8 cellular contexts compared by ENCODE assay signal in genomic region chr19:55062735-55063491, GRCh38. TPM values are rescaled to one million over a fixed set of nuclear protein-coding genes. Genes with fewer than 3 reads are reported as not detected.
DNase-seq lines count a peak whose midpoint lies in the region; ATAC-seq, FAIRE-seq and TF ChIP-seq lines count a peak whose summit lies in the region.

RDH13 (minus strand) TSS chr19:55063148; CDS start chr19:55063032, 116 bp downstream.

- TF ChIP-seq POLR2A in HepG2 (IDR thresholded peaks at IDR 0.05; ENCODE audit: insufficient read depth in 1 of 2, low read depth in 2 of 2, low read length in 2 of 2), result peak; percentile 46 to 84; a peak in 3 of 4 replicates

- peak; percentile 70 for FAIRE-seq in HepG2 (lab: Jason Lieb, UNC)

- H4K20me1 ChIP-seq in HepG2 (ENCODE audit: insufficient read depth, low read length), result no peaks in the 10 kb centered on the region

- POLR2A ChIA-PET in BJ (lab: Charles Lee) (no interaction called here), HepG2 (lab: Yijun Ruan, JAX) (interaction anchor here (0.7 to 1.5 kb wide), 4 partner anchors 10 to 55 kb away, joined by 3 to 6 read pairs (median 4); partner anchors contain the start of gene PPP1R12C)

- H3K27ac Mint-ChIP-seq in dendritic cell treated with granulocyte-macrophage colony-stimulating factor and Interleukin-4, amounts not matched to agents 40 ng/mL and 50 ng/mL, for 4 days, result peak within 1 kb of the TSS; percentile 70

- H3K4me3 Mint-ChIP-seq in dendritic cell treated with granulocyte-macrophage colony-stimulating factor and Interleukin-4, amounts not matched to agents 40 ng/mL and 50 ng/mL, for 4 days, result peak within 1 kb of the TSS; percentile 80

- H3K79me2 ChIP-seq in HepG2 (ENCODE audit: insufficient read depth, low read length), result peaks cover 4% of the 10 kb centered on the region

- no peak for TF ChIP-seq RAD21 in HepG2 (CRISPR knock-in tag; IDR thresholded peaks at IDR 0.05)

- TF ChIP-seq EP300 in HepG2 (IDR thresholded peaks at IDR 0.05; ENCODE audit: low read depth in 2 of 2, low read length in 2 of 2) (no peak), HepG2 (CRISPR knock-in tag; IDR thresholded peaks at IDR 0.05; ENCODE audit: borderline replicate concordance) (no peak)

- H3K36me3 ChIP-seq in BJ (ENCODE audit: control insufficient read depth, insufficient read depth, low read length), result 0 out of 2 replicates have a peak, but pooled peaks cover 1% of the 10 kb centered on the region
- peaks cover 0 to 10% of the 10 kb centered on the region in 2 experiments; a peak in 3 of 5 replicates for H3K36me3 ChIP-seq in HepG2 (replicated peaks in 1 of 2; ENCODE audit: control insufficient read depth in 1 of 2, insufficient read depth in 2 of 2, low read length in 2 of 2)

- H3K4me1 ChIP-seq in HepG2 (ENCODE audit: insufficient read depth, low read length), result peaks cover 10% of the 10 kb centered on the region

- DNase-seq in BJ (ENCODE audit: low read depth) (peak; percentile 62), NCI-H774 (lab: John Stamatoyannopoulos, UW) (peak; percentile 91), HepG2 (ENCODE audit: low spot score) (peak; percentile 89)
- peak; percentile 99 for DNase-seq in activated CD4-positive, alpha-beta T cell treated with anti-CD3 and anti-CD28 coated beads, Interleukin-2, amount 50 U/mL, for 1 hour
- DNase-seq in stimulated activated CD4-positive, alpha-beta T cell treated with anti-CD3 and anti-CD28 coated beads, Interleukin-2, amount 100 ng/mL, for 4 hours (ENCODE audit: low read depth), result peak; percentile 98

- intact Hi-C loops in dendritic cell treated with granulocyte-macrophage colony-stimulating factor and Interleukin-4, amounts not matched to agents 40 ng/mL and 50 ng/mL, for 4 days (cut with micrococcal nuclease), result loop anchor here (2.0 kb wide), 1 partner anchor 18 kb away; no protein-coding TSS in a partner anchor
- intact Hi-C loops in HepG2 (cut with micrococcal nuclease; ENCODE audit: unreplicated experiment), result no loop called here

- no peaks in the 10 kb centered on the region for H3K9me3 Mint-ChIP-seq in dendritic cell treated with granulocyte-macrophage colony-stimulating factor and Interleukin-4, amounts not matched to agents 40 ng/mL and 50 ng/mL, for 4 days

- in situ Hi-C loops in HepG2 (cut with HindIII; ENCODE audit: extremely low pct_ligation_motif_present, low pct_unique_long_range_greater_than_20kb), result no loop called here

- H3K4me1 Mint-ChIP-seq in dendritic cell treated with granulocyte-macrophage colony-stimulating factor and Interleukin-4, amounts not matched to agents 40 ng/mL and 50 ng/mL, for 4 days (ENCODE audit: low read depth), result peaks cover 23% of the 10 kb centered on the region

- H3K4me2 ChIP-seq in HepG2 (ENCODE audit: low read depth, low read length), result peak within 1 kb of the TSS; percentile 81

- H3K9me3 ChIP-seq in HepG2 (ENCODE audit: low read length), result no peaks in the 10 kb centered on the region

- H3K4me3 ChIP-seq in BJ (ENCODE audit: low read depth, low read length), result peak within 1 kb of the TSS; percentile 86
- peak within 1 kb of the TSS; percentile 72 to 91 (median 80) for H3K4me3 ChIP-seq in HepG2 (replicated peaks in 1 of 3; ENCODE audit: insufficient read depth in 1 of 3, low read depth in 2 of 3, low read length in 3 of 3)

- peak within 1 kb of the TSS; percentile 85 for H3K9ac ChIP-seq in HepG2 (ENCODE audit: insufficient read depth, low read depth, low read length)

- TF ChIP-seq CTCF in BJ (IDR thresholded peaks at IDR 0.05; ENCODE audit: insufficient read depth, low read depth, low read length), result no peak
- TF ChIP-seq CTCF in HepG2 (CRISPR knock-in tag; IDR thresholded peaks at IDR 0.05), result no peak

- no peak within 1 kb of the TSS for H2AFZ ChIP-seq in HepG2 (ENCODE audit: low read length)

- CTCF ChIA-PET in BJ (lab: Yijun Ruan, JAX) (interaction anchor here (0.6 kb wide), 1 partner anchor 97 kb away, joined by 3 read pairs; no protein-coding TSS in a partner anchor), HepG2 (lab: Yijun Ruan, JAX; ENCODE audit: low intra/inter-chr PET ratio, low total read pairs) (no interaction called here)

- H3K27me3 Mint-ChIP-seq in dendritic cell treated with granulocyte-macrophage colony-stimulating factor and Interleukin-4, amounts not matched to agents 40 ng/mL and 50 ng/mL, for 4 days, result peaks cover 33% of the 10 kb centered on the region

- peak within 1 kb of the TSS; percentile 80 for H3K27ac ChIP-seq in HepG2 (ENCODE audit: extremely low read length, insufficient read depth, low read length)

- H3K27me3 ChIP-seq in BJ (ENCODE audit: control insufficient read depth, insufficient read depth, low read length) (peaks cover 5% of the 10 kb centered on the region; the same call in 1 of the 2 replicates), HepG2 (ENCODE audit: control insufficient read depth in 1 of 2, insufficient read depth in 2 of 2, low read length in 2 of 2) (peaks cover 2 to 16% of the 10 kb centered on the region in 2 experiments; a peak in 4 of 5 replicates)

- no TSS peak for BruUV-seq in HepG2 (replicated peaks; lab: Mats Ljungman, UMichigan)

- H3K36me3 Mint-ChIP-seq in dendritic cell treated with granulocyte-macrophage colony-stimulating factor and Interleukin-4, amounts not matched to agents 40 ng/mL and 50 ng/mL, for 4 days (ENCODE audit: low read depth), result peaks cover 36% of the 10 kb centered on the region

- 3% methylated on average over 17 of the region's 70 CpGs for WGBS in HepG2 (ENCODE audit: low lambda C conversion rate)

- ATAC-seq in GM19351 (IDR thresholded peaks at IDR 0.05; ENCODE audit: unreplicated experiment), result peak; percentile 91
- ATAC-seq in HG03558 (IDR thresholded peaks at IDR 0.05; ENCODE audit: extremely low read depth, unreplicated experiment), result peak; percentile 45
- peak; percentile 98 for ATAC-seq in HepG2

TF ChIP-seq in HepG2, 621 proteins besides CTCF, POLR2A, EP300 and RAD21 (continues in another document):
- TF ChIP-seq KLF13 (CRISPR knock-in tag; IDR thresholded peaks at IDR 0.05), result no peak
- TF ChIP-seq PHF5A (CRISPR knock-in tag; IDR thresholded peaks at IDR 0.05; ENCODE audit: low read depth, unreplicated experiment), result no peak
- TF ChIP-seq CBFB (CRISPR knock-in tag; IDR thresholded peaks at IDR 0.05), result no peak
- no peak for TF ChIP-seq SIN3B (IDR thresholded peaks at IDR 0.05; ENCODE audit: low read length)
- TF ChIP-seq, protein P1, sequence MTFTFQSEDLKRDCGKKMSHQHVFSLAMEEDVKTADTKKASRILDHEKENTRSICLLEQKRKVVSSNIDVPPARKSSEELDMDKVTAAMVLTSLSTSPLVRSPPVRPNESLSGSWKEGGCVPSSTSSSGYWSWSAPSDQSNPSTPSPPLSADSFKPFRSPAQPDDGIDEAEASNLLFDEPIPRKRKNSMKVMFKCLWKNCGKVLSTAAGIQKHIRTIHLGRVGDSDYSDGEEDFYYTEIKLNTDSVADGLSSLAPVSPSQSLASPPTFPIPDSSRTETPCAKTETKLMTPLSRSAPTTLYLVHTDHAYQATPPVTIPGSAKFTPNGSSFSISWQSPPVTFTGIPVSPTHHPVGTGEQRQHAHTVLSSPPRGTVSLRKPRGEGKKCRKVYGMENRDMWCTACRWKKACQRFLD (CRISPR knock-in tag; IDR thresholded peaks at IDR 0.05; ENCODE audit: borderline replicate concordance), result no peak

RNA-seq across cellular contexts. Expression of gene RDH13, which starts in this region (rescaled TPM):
- 5.2 and 6.1 TPM in 2 replicates for polyA plus RNA-seq in BJ (2011; rRNA removed)
- 5.2 and 7.3 TPM in 2 replicates for polyA minus RNA-seq in BJ (2011; rRNA and poly(A)+ RNA removed)
- total RNA-seq in HepG2 (2016; rRNA removed; fragmentation: Illumina TruSeq; extraction: Trizol), result 19.1 and 21.5 TPM in 2 replicates
- 7.5 and 7.8 TPM in 2 replicates for total RNA-seq in HepG2 (2016; cell fraction: cytosol; rRNA removed; fragmentation: Illumina TruSeq; extraction: Trizol; ENCODE audit: low read depth)
- 15.8 and 21.1 TPM in 2 replicates for total RNA-seq in HepG2 (2016; cell fraction: insoluble cytoplasmic fraction; rRNA removed; fragmentation: Illumina TruSeq; extraction: Trizol)
- 11.8 and 12.8 TPM in 2 replicates for total RNA-seq in HepG2 (2016; cell fraction: membrane; rRNA removed; fragmentation: Illumina TruSeq; extraction: Trizol)
- total RNA-seq in HepG2 (2016; cell fraction: nucleus; rRNA removed; fragmentation: Illumina TruSeq; extraction: Trizol), result 17.4 and 22.3 TPM in 2 replicates
- 13.4 and 16.6 TPM in 2 replicates for polyA plus RNA-seq in HepG2 (2011; rRNA removed)
- 9.7 and 11.4 TPM in 2 replicates for polyA plus RNA-seq in HepG2 (2011; cell fraction: cytosol; rRNA removed)
- 30.1 and 32.4 TPM in 2 replicates for polyA plus RNA-seq in HepG2 (2011; cell fraction: nucleus; rRNA removed)
- 11.5 and 13.1 TPM in 2 replicates for polyA plus RNA-seq in HepG2 (2012)
- 4.2 and 4.4 TPM in 2 replicates for polyA plus RNA-seq in HepG2 (2016; cell fraction: cytosol; fragmentation: Illumina TruSeq; extraction: Trizol; ENCODE audit: low read depth)
- 14.5 and 16.2 TPM in 2 replicates for polyA plus RNA-seq in HepG2 (2016; cell fraction: insoluble cytoplasmic fraction; fragmentation: Illumina TruSeq; extraction: Trizol; ENCODE audit: low read depth)
- 5.8 and 6.5 TPM in 2 replicates for polyA plus RNA-seq in HepG2 (2016; cell fraction: membrane; fragmentation: Illumina TruSeq; extraction: Trizol; ENCODE audit: low read depth)
- 30.4 and 34.3 TPM in 2 replicates for polyA plus RNA-seq in HepG2 (2016; cell fraction: nucleus; fragmentation: Illumina TruSeq; extraction: Trizol; ENCODE audit: insufficient read depth, low read depth)
- 35.2 and 54.3 TPM in 2 replicates for polyA minus RNA-seq in HepG2 (2011; rRNA and poly(A)+ RNA removed; ENCODE audit: low replicate concordance)
- 8.1 and 16.8 TPM in 2 replicates for polyA minus RNA-seq in HepG2 (2011; cell fraction: cytosol; rRNA and poly(A)+ RNA removed)
- polyA minus RNA-seq in HepG2 (2011; cell fraction: nucleus; rRNA and poly(A)+ RNA removed), result 29.1 and 32.1 TPM in 2 replicates

Comparison
In these comparisons a context has a peak if more than half of its experiments do, and no peak if none do; other contexts are left out.
1. Peak in every context shown above with its lines: DNase-seq, ATAC-seq, H3K4me3 ChIP-seq and H3K27ac ChIP-seq.
2. ATAC-seq: peak in every context shown above with its lines; median percentile 98 in HepG2; 91 in GM19351; 45 in HG03558.